In the genomic region with DNA sequence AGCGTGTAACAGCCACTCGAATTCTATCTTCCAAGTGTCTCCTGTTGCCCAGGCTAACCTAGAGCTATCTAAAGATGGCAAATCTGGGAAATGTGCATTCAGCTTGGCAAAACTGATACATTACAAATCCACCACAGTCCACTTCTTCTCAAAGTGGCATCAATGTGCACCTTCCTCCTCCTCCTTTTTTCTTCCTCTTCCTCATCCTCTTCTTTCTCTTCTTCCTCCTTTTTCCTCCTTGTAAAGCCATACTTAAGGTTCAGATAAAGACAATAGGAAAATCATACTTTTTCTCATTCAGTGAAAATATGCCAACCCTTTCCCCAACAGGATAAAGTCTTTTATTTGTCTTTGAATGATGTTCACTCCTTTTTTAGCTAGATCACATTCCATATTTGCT, we compare ENCODE assay signal across 8 cellular contexts.
DNase-seq lines count a peak whose midpoint lies in the region; ATAC-seq and TF ChIP-seq lines count a peak whose summit lies in the region.
"Not testable (repeated sequence)": the region's sequence is repeated elsewhere in the genome, so short reads cannot be mapped to it uniquely, and the experiment has no call there.

No MANE protein-coding gene starts in this region.

- H3K36me3 Mint-ChIP-seq in CD4-positive, alpha-beta T cell (ENCODE audit: low read depth): peaks cover 24% of the 10 kb centered on the region
- peaks cover 11% of the 10 kb centered on the region for H3K36me3 Mint-ChIP-seq in T-cell
- H3K36me3 Mint-ChIP-seq in activated CD4-positive, alpha-beta T cell treated with anti-CD3 and anti-CD28 coated beads, Interleukin-2, amount 10 ng/mL, durations not matched to agents 7 days and 5 days (ENCODE audit: low read depth); activated T-cell treated with anti-CD3 and anti-CD28 coated beads, Interleukin-2, amount 50 U/mL, for 72 hours (ENCODE audit: insufficient read depth in 2 of 2); natural killer cell treated with Interleukin-12 subunit alpha and Interleukin-12 subunit beta and Interleukin-15 and Interleukin-18, amount 100 ng/mL, for 72 hours; stimulated activated naive B cell treated with anti-CD40 and anti-IgM and Interleukin-4, amounts not matched to agents 10 μg/mL and 1 μg/mL and 100 μg/mL, for 72 hours: not testable (repeated sequence)
- peaks cover 16% of the 10 kb centered on the region for H3K36me3 Mint-ChIP-seq in activated naive CD8-positive, alpha-beta T cell treated with anti-CD3 and anti-CD28 coated beads for 36 hours

- not testable (repeated sequence) for H2AFZ ChIP-seq in hepatocyte

- not testable (repeated sequence) for H3K36me3 ChIP-seq in hepatocyte (replicated peaks; ENCODE audit: insufficient read depth, low read depth)

- DNase-seq in CD4-positive, alpha-beta T cell; T-cell; activated CD4-positive, alpha-beta T cell treated with anti-CD3 and anti-CD28 coated beads, Interleukin-2, amount 10 ng/mL, durations not matched to agents 7 days and 5 days; activated T-cell treated with anti-CD3 and anti-CD28 coated beads, Interleukin-2, amount 50 U/mL, for 72 hours; activated naive CD8-positive, alpha-beta T cell treated with anti-CD3 and anti-CD28 coated beads for 36 hours; hepatocyte (ENCODE audit: low spot score); natural killer cell treated with Interleukin-12 subunit alpha and Interleukin-12 subunit beta and Interleukin-15 and Interleukin-18, amount 100 ng/mL, for 72 hours (ENCODE audit: low spot score); stimulated activated naive B cell treated with anti-CD40 and anti-IgM and Interleukin-4, amounts not matched to agents 10 μg/mL and 1 μg/mL and 100 μg/mL, for 72 hours: not testable (repeated sequence)

- H3K4me2 ChIP-seq in hepatocyte: not testable (repeated sequence)

- H3K27me3 Mint-ChIP-seq in CD4-positive, alpha-beta T cell; T-cell; activated CD4-positive, alpha-beta T cell treated with anti-CD3 and anti-CD28 coated beads, Interleukin-2, amount 10 ng/mL, durations not matched to agents 7 days and 5 days; activated T-cell treated with anti-CD3 and anti-CD28 coated beads, Interleukin-2, amount 50 U/mL, for 72 hours (ENCODE audit: low read depth); activated naive CD8-positive, alpha-beta T cell treated with anti-CD3 and anti-CD28 coated beads for 36 hours; natural killer cell treated with Interleukin-12 subunit alpha and Interleukin-12 subunit beta and Interleukin-15 and Interleukin-18, amount 100 ng/mL, for 72 hours; stimulated activated naive B cell treated with anti-CD40 and anti-IgM and Interleukin-4, amounts not matched to agents 10 μg/mL and 1 μg/mL and 100 μg/mL, for 72 hours: not testable (repeated sequence)

- intact Hi-C loops in CD4-positive, alpha-beta T cell (cut with DNase I, micrococcal nuclease): loop anchor here in 1 of 2 experiments (2.0 kb wide), 2 partner anchors 15 to 33 kb away; no protein-coding TSS in a partner anchor

- H3K79me2 ChIP-seq in hepatocyte: not testable (repeated sequence)

- H3K27me3 ChIP-seq in CD4-positive, alpha-beta T cell (ENCODE audit: control insufficient read depth, insufficient read depth, low read length); hepatocyte: not testable (repeated sequence)

- not testable (repeated sequence) for ATAC-seq in CD4-positive, alpha-beta T cell (ENCODE audit: poor library complexity); T-cell (replicated peaks in 1 of 4); activated T-cell treated with anti-CD3 and anti-CD28 coated beads, Interleukin-2, amount 50 U/mL, for 72 hours (replicated peaks in 1 of 2); natural killer cell treated with Interleukin-12 subunit alpha and Interleukin-12 subunit beta and Interleukin-15 and Interleukin-18, amount 100 ng/mL, for 72 hours; stimulated activated naive B cell treated with anti-CD40 and anti-IgM and Interleukin-4, amounts not matched to agents 10 μg/mL and 1 μg/mL and 100 μg/mL, for 72 hours (replicated peaks)

- not testable (repeated sequence) for H3K9me3 ChIP-seq in CD4-positive, alpha-beta T cell (ENCODE audit: control insufficient read depth, low read length); hepatocyte (ENCODE audit: low read depth)

- POLR2A ChIA-PET in CD4-positive, alpha-beta T cell (lab: Charles Lee): interaction anchor here (2.3 to 2.4 kb wide), 2 partner anchors 15 to 31 kb away, joined by 17 to 22 read pairs; no protein-coding TSS in a partner anchor
- POLR2A ChIA-PET in T-cell (lab: Charles Lee); activated CD4-positive, alpha-beta T cell treated with anti-CD3 and anti-CD28 coated beads, Interleukin-2, amount 10 ng/mL, durations not matched to agents 7 days and 5 days (lab: Charles Lee): not testable (repeated sequence)

- not testable (repeated sequence) for H3K4me1 ChIP-seq in hepatocyte (ENCODE audit: insufficient read depth)

- not testable (repeated sequence) for H3K27ac ChIP-seq in CD4-positive, alpha-beta T cell (ENCODE audit: low read depth, low read length)
- peak overlapping the region; percentile 55 for H3K27ac ChIP-seq in hepatocyte

- not testable (repeated sequence) for H3K9me2 ChIP-seq in hepatocyte (replicated peaks; ENCODE audit: insufficient read depth)

- not testable (repeated sequence) for H3K4me3 ChIP-seq in hepatocyte

- H3K9me3 Mint-ChIP-seq in CD4-positive, alpha-beta T cell; T-cell; activated CD4-positive, alpha-beta T cell treated with anti-CD3 and anti-CD28 coated beads, Interleukin-2, amount 10 ng/mL, durations not matched to agents 7 days and 5 days; activated T-cell treated with anti-CD3 and anti-CD28 coated beads, Interleukin-2, amount 50 U/mL, for 72 hours; activated naive CD8-positive, alpha-beta T cell treated with anti-CD3 and anti-CD28 coated beads for 36 hours; natural killer cell treated with Interleukin-12 subunit alpha and Interleukin-12 subunit beta and Interleukin-15 and Interleukin-18, amount 100 ng/mL, for 72 hours; stimulated activated naive B cell treated with anti-CD40 and anti-IgM and Interleukin-4, amounts not matched to agents 10 μg/mL and 1 μg/mL and 100 μg/mL, for 72 hours: not testable (repeated sequence)

- not testable (repeated sequence) for TF ChIP-seq CTCF in CD4-positive, alpha-beta T cell (IDR thresholded peaks at IDR 0.05); hepatocyte (IDR thresholded peaks at IDR 0.05; ENCODE audit: poor library complexity)

- not testable (repeated sequence) for H4K20me1 ChIP-seq in hepatocyte (ENCODE audit: insufficient read depth, poor library complexity, severe bottlenecking)

- H3K4me1 Mint-ChIP-seq in CD4-positive, alpha-beta T cell (ENCODE audit: low read depth): peaks cover 26% of the 10 kb centered on the region
- peaks cover 42 to 44% (median 43%) of the 10 kb centered on the region in 3 donors for H3K4me1 Mint-ChIP-seq in T-cell
- peaks cover 25% of the 10 kb centered on the region for H3K4me1 Mint-ChIP-seq in activated CD4-positive, alpha-beta T cell treated with anti-CD3 and anti-CD28 coated beads, Interleukin-2, amount 10 ng/mL, durations not matched to agents 7 days and 5 days
- peaks cover 34% of the 10 kb centered on the region for H3K4me1 Mint-ChIP-seq in activated T-cell treated with anti-CD3 and anti-CD28 coated beads, Interleukin-2, amount 50 U/mL, for 72 hours (ENCODE audit: low read depth)
- H3K4me1 Mint-ChIP-seq in activated naive CD8-positive, alpha-beta T cell treated with anti-CD3 and anti-CD28 coated beads for 36 hours: peaks cover 19% of the 10 kb centered on the region
- peaks cover 20 to 26% of the 10 kb centered on the region in 2 donors for H3K4me1 Mint-ChIP-seq in natural killer cell treated with Interleukin-12 subunit alpha and Interleukin-12 subunit beta and Interleukin-15 and Interleukin-18, amount 100 ng/mL, for 72 hours (ENCODE audit: low read depth in 2 of 2)
- peaks cover 15 to 32% of the 10 kb centered on the region in 2 donors for H3K4me1 Mint-ChIP-seq in stimulated activated naive B cell treated with anti-CD40 and anti-IgM and Interleukin-4, amounts not matched to agents 10 μg/mL and 1 μg/mL and 100 μg/mL, for 72 hours

- H3K27ac Mint-ChIP-seq in CD4-positive, alpha-beta T cell: peak overlapping the region; percentile 92
- H3K27ac Mint-ChIP-seq in T-cell: peak overlapping the region; percentile 64 to 92
- H3K27ac Mint-ChIP-seq in activated CD4-positive, alpha-beta T cell treated with anti-CD3 and anti-CD28 coated beads, Interleukin-2, amount 10 ng/mL, durations not matched to agents 7 days and 5 days: peak overlapping the region; percentile 68
- peak overlapping the region; percentile 86 for H3K27ac Mint-ChIP-seq in activated T-cell treated with anti-CD3 and anti-CD28 coated beads, Interleukin-2, amount 50 U/mL, for 72 hours
- H3K27ac Mint-ChIP-seq in activated naive CD8-positive, alpha-beta T cell treated with anti-CD3 and anti-CD28 coated beads for 36 hours: peak overlapping the region; percentile 67
- peak overlapping the region; percentile 26 to 51 for H3K27ac Mint-ChIP-seq in natural killer cell treated with Interleukin-12 subunit alpha and Interleukin-12 subunit beta and Interleukin-15 and Interleukin-18, amount 100 ng/mL, for 72 hours
- peak overlapping the region; percentile 34 for H3K27ac Mint-ChIP-seq in stimulated activated naive B cell treated with anti-CD40 and anti-IgM and Interleukin-4, amounts not matched to agents 10 μg/mL and 1 μg/mL and 100 μg/mL, for 72 hours

- WGBS in hepatocyte (ENCODE audit: low lambda C conversion rate, missing lambda C conversion rate): 69% methylated on average over 2 of the region's 2 CpGs

- CTCF ChIA-PET in CD4-positive, alpha-beta T cell (lab: Charles Lee); T-cell (lab: Charles Lee); activated CD4-positive, alpha-beta T cell treated with anti-CD3 and anti-CD28 coated beads, Interleukin-2, amount 10 ng/mL, durations not matched to agents 7 days and 5 days (lab: Charles Lee): not testable (repeated sequence)

- peak overlapping the region; percentile 81 for H3K4me3 Mint-ChIP-seq in CD4-positive, alpha-beta T cell
- peak overlapping the region; percentile 43 to 98 (median 53) for H3K4me3 Mint-ChIP-seq in T-cell
- H3K4me3 Mint-ChIP-seq in activated CD4-positive, alpha-beta T cell treated with anti-CD3 and anti-CD28 coated beads, Interleukin-2, amount 10 ng/mL, durations not matched to agents 7 days and 5 days: peak overlapping the region; percentile 24
- peak overlapping the region in 1 of 2 donors; percentile 73 for H3K4me3 Mint-ChIP-seq in activated T-cell treated with anti-CD3 and anti-CD28 coated beads, Interleukin-2, amount 50 U/mL, for 72 hours
- peak overlapping the region; percentile 65 for H3K4me3 Mint-ChIP-seq in activated naive CD8-positive, alpha-beta T cell treated with anti-CD3 and anti-CD28 coated beads for 36 hours
- peak overlapping the region; percentile 64 for H3K4me3 Mint-ChIP-seq in natural killer cell treated with Interleukin-12 subunit alpha and Interleukin-12 subunit beta and Interleukin-15 and Interleukin-18, amount 100 ng/mL, for 72 hours
- peak overlapping the region; percentile 33 to 43 for H3K4me3 Mint-ChIP-seq in stimulated activated naive B cell treated with anti-CD40 and anti-IgM and Interleukin-4, amounts not matched to agents 10 μg/mL and 1 μg/mL and 100 μg/mL, for 72 hours

Comparison
In these comparisons a context has a peak if more than half of its experiments do, and no peak if none do; other contexts are left out.
1. H3K27ac Mint-ChIP-seq: peak in every context shown above with its lines; median percentile 92 in CD4-positive, alpha-beta T cell; 86 in activated T-cell treated with anti-CD3 and anti-CD28 coated beads, Interleukin-2, amount 50 U/mL, for 72 hours; 78 in T-cell; 68 in activated CD4-positive, alpha-beta T cell treated with anti-CD3 and anti-CD28 coated beads, Interleukin-2, amount 10 ng/mL, durations not matched to agents 7 days and 5 days; 67 in activated naive CD8-positive, alpha-beta T cell treated with anti-CD3 and anti-CD28 coated beads for 36 hours; 38 in natural killer cell treated with Interleukin-12 subunit alpha and Interleukin-12 subunit beta and Interleukin-15 and Interleukin-18, amount 100 ng/mL, for 72 hours; 34 in stimulated activated naive B cell treated with anti-CD40 and anti-IgM and Interleukin-4, amounts not matched to agents 10 μg/mL and 1 μg/mL and 100 μg/mL, for 72 hours.